8 cellular contexts compared by ENCODE assay signal in the genomic region with DNA sequence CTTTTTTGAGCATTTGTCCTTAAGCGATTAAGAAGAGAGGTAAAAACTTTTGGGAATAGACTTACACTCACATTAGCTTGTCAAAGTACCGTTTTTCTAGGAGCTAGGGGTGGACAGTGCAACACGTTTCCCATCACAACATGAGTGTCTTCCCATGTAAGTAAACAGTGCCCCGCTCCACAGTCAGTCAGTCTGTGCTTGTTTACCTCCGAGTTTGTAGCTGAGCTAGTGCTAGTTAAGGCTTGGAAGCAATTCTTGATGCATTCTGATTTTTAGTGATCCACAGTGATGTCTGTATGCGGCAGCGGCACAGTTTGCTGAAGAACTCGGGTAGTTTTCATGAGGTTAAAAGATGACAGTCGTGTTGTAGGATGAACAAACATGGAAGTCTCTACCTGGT. TPM values are rescaled to one million over a fixed set of nuclear protein-coding genes. Genes with fewer than 3 reads are reported as not detected.
DNase-seq lines count a peak whose midpoint lies in the region; ATAC-seq and TF ChIP-seq lines count a peak whose summit lies in the region.

No MANE protein-coding gene starts in this region.

- peaks cover 14% of the 10 kb centered on the region for H3K4me1 Mint-ChIP-seq in MCF 10A (ENCODE audit: insufficient read depth, unreplicated experiment)

- H3K9me3 ChIP-seq in DOHH2 (ENCODE audit: control insufficient read depth, insufficient read depth, low read length) (no peaks in the 10 kb centered on the region), MG63 (no peaks in the 10 kb centered on the region), upper lobe of left lung (no peaks in the 10 kb centered on the region)

- no peaks in the 10 kb centered on the region for H3F3A ChIP-seq in DOHH2 (ENCODE audit: control insufficient read depth, insufficient read depth)

- peaks cover 13% of the 10 kb centered on the region for H3K36me3 ChIP-seq in DOHH2 (ENCODE audit: control insufficient read depth, low read length)
- H3K36me3 ChIP-seq in MG63 = no peaks in the 10 kb centered on the region; the same call in 1 of the 2 replicates
- no peaks in the 10 kb centered on the region for H3K36me3 ChIP-seq in upper lobe of left lung

- peak overlapping the region; percentile 89 for H3K4me3 ChIP-seq in DOHH2 (ENCODE audit: low read length)
- peak overlapping the region; percentile 98 for H3K4me3 ChIP-seq in MG63
- peak overlapping the region; percentile 42 to 76 (median 76) for H3K4me3 ChIP-seq in upper lobe of left lung

- CTCF ChIA-PET in MCF 10A (lab: Yijun Ruan, JAX) = interaction anchor here (0.6 to 5.8 kb wide), 5 partner anchors 9 to 486 kb away, joined by 3 to 38 read pairs (median 4); no protein-coding TSS in a partner anchor

- H3K79me2 ChIP-seq in DOHH2 (ENCODE audit: control insufficient read depth, low read length) = peaks cover 57% of the 10 kb centered on the region

- 12 to 15% methylated on average over 9 of the region's 9 CpGs for WGBS in upper lobe of left lung, 2 donors

- no peak for TF ChIP-seq EP300 in upper lobe of left lung (IDR thresholded peaks at IDR 0.05)

- BruUV-seq in MCF 10A (replicated peaks; lab: Mats Ljungman, UMichigan) = no TSS peak

- H3K27me3 Mint-ChIP-seq in MCF 10A (ENCODE audit: insufficient read depth, unreplicated experiment) = no peaks in the 10 kb centered on the region

- DNase-seq in MG63 (no peak), MCF 10A (ENCODE audit: unreplicated experiment) (peak; percentile 32), lung microvascular endothelial cell (ENCODE audit: low read depth in 2 of 2) (peak; percentile 38 to 44), upper lobe of left lung (no peak)

- H3K9me3 Mint-ChIP-seq in MCF 10A (ENCODE audit: unreplicated experiment) = no peaks in the 10 kb centered on the region

- peak overlapping the region; percentile 95 for H3K4me3 Mint-ChIP-seq in MCF 10A (ENCODE audit: unreplicated experiment)

- peak overlapping the region; percentile 94 for H3K27ac Mint-ChIP-seq in MCF 10A (ENCODE audit: low read depth, unreplicated experiment)

- POLR2A ChIA-PET in MCF 10A (lab: Yijun Ruan, JAX) = interaction anchor here (0.7 to 2.0 kb wide), 5 partner anchors 16 to 121 kb away, joined by 3 to 11 read pairs (median 4); no protein-coding TSS in a partner anchor

- H3K27me3 ChIP-seq in DOHH2 (ENCODE audit: control insufficient read depth, low read length) (no peaks in the 10 kb centered on the region), MG63 (no peaks in the 10 kb centered on the region), upper lobe of left lung (no peaks in the 10 kb centered on the region)

- H3K36me3 Mint-ChIP-seq in MCF 10A (ENCODE audit: insufficient read depth, unreplicated experiment) = no peaks in the 10 kb centered on the region

- H4K20me1 ChIP-seq in DOHH2 (ENCODE audit: control insufficient read depth, insufficient read depth, low read depth, low read length) = no peaks in the 10 kb centered on the region

- H3K9me2 ChIP-seq in DOHH2 (replicated peaks; ENCODE audit: control insufficient read depth, low read length) = no peaks in the 10 kb centered on the region

- ATAC-seq in upper lobe of left lung (ENCODE audit: low FRiP score in 2 of 2) (no peak), HG03175 (IDR thresholded peaks at IDR 0.05; ENCODE audit: unreplicated experiment) (no peak), GM19351 (IDR thresholded peaks at IDR 0.05; ENCODE audit: unreplicated experiment) (no peak), GM18870 (IDR thresholded peaks at IDR 0.05; ENCODE audit: unreplicated experiment) (no peak)

- intact Hi-C loops in MCF 10A (cut with micrococcal nuclease) = no loop called here

- TF ChIP-seq CTCF in DOHH2 (IDR thresholded peaks at IDR 0.05; ENCODE audit: low read depth, low read length, poor library complexity, severe bottlenecking) = no peak
- no peak for TF ChIP-seq CTCF in MCF 10A (IDR thresholded peaks at IDR 0.05; ENCODE audit: unreplicated experiment)
- no peak for TF ChIP-seq CTCF in upper lobe of left lung (IDR thresholded peaks at IDR 0.05)

- H3K4me2 ChIP-seq in DOHH2 (ENCODE audit: low read length) = peak overlapping the region; percentile 76

- H3K4me1 ChIP-seq in DOHH2 (ENCODE audit: control insufficient read depth, low read length) = peaks cover 21% of the 10 kb centered on the region
- H3K4me1 ChIP-seq in upper lobe of left lung = peaks cover 7 to 29% (median 22%) of the 10 kb centered on the region in 4 donors

- TF ChIP-seq POLR2A in upper lobe of left lung (IDR thresholded peaks at IDR 0.05) = no peak

- H3K27ac ChIP-seq in DOHH2 (ENCODE audit: low read depth, low read length) (peak overlapping the region; percentile 79), upper lobe of left lung (peak overlapping the region; percentile 93 to 99 (median 98))

RNA-seq across cellular contexts. Expression of a gene that starts 0.9 kb away (rescaled TPM):
- 13.0 and 28.6 TPM in 2 replicates for total RNA-seq in MG63 (2014; rRNA removed; shearing (Covaris generic); ENCODE audit: low replicate concordance)
- total RNA-seq in MCF 10A (2022) (26.9 and 28.3 TPM in 2 replicates), lung microvascular endothelial cell (76.7 and 145 TPM in 2 replicates), upper lobe of left lung (100 to 1,000 TPM in 1 of 6 donors, 10 to 100 TPM in 5; 13.0 to 107 (median 30.0) TPM)

Comparison
In these comparisons a context has a peak if more than half of its experiments do, and no peak if none do; other contexts are left out.
1. DNase-seq: peak in MCF 10A (single experiment) and lung microvascular endothelial cell (2 of 2); none in MG63 (single experiment) and upper lobe of left lung (0 of 2).
2. Peak in every context shown above with its lines, with median percentiles within 50 percentile points of each other: H3K4me3 ChIP-seq.